ENCODE assay signal across 15 cellular contexts in genomic region chr1:118039170-118039569, GRCh38.
"Had no signal": no experiment of that assay in that cellular context is flagged by ENCODE, and none has a peak within 500 bp of the region (broad histone marks: within the 10 kb centered on the region; RNA-seq: fewer than 3 reads in every experiment).

No MANE protein-coding gene starts in this region.

- H3K4me1 Mint-ChIP-seq: activated CD4-positive, alpha-beta T cell treated with anti-CD3 and anti-CD28 coated beads, Interleukin-2, amount 10 ng/mL, durations not matched to agents 7 days and 5 days; activated naive CD8-positive, alpha-beta T cell treated with anti-CD3 and anti-CD28 coated beads for 36 hours; natural killer cell; stimulated activated effector memory CD8-positive, alpha-beta T cell treated with anti-CD3 and anti-CD28 coated beads, Interleukin-12 subunit alpha, Interleukin-12 subunit beta, amount 100 ng/mL, for 72 hours had no signal

- H3K36me3 Mint-ChIP-seq: activated naive CD8-positive, alpha-beta T cell treated with anti-CD3 and anti-CD28 coated beads for 36 hours; natural killer cell; stimulated activated effector memory CD8-positive, alpha-beta T cell treated with anti-CD3 and anti-CD28 coated beads, Interleukin-12 subunit alpha, Interleukin-12 subunit beta, amount 100 ng/mL, for 72 hours had no signal

- H3K9me3 Mint-ChIP-seq: activated CD4-positive, alpha-beta T cell treated with anti-CD3 and anti-CD28 coated beads, Interleukin-2, amount 10 ng/mL, durations not matched to agents 7 days and 5 days; activated naive CD8-positive, alpha-beta T cell treated with anti-CD3 and anti-CD28 coated beads for 36 hours; activated T-cell treated with anti-CD3 and anti-CD28 coated beads, Interleukin-2, amount 50 U/mL, for 72 hours; stimulated activated effector memory CD8-positive, alpha-beta T cell treated with anti-CD3 and anti-CD28 coated beads, Interleukin-12 subunit alpha, Interleukin-12 subunit beta, amount 100 ng/mL, for 72 hours had no signal

- H3K4me3 Mint-ChIP-seq: activated CD4-positive, alpha-beta T cell treated with anti-CD3 and anti-CD28 coated beads, Interleukin-2, amount 10 ng/mL, durations not matched to agents 7 days and 5 days; activated naive CD8-positive, alpha-beta T cell treated with anti-CD3 and anti-CD28 coated beads for 36 hours; activated T-cell treated with anti-CD3 and anti-CD28 coated beads, Interleukin-2, amount 50 U/mL, for 72 hours; natural killer cell; stimulated activated effector memory CD8-positive, alpha-beta T cell treated with anti-CD3 and anti-CD28 coated beads, Interleukin-12 subunit alpha, Interleukin-12 subunit beta, amount 100 ng/mL, for 72 hours had no signal

- DNase-seq: activated CD4-positive, alpha-beta T cell treated with anti-CD3 and anti-CD28 coated beads, Interleukin-2, amount 10 ng/mL, durations not matched to agents 7 days and 5 days; activated CD4-positive, CD25-positive, alpha-beta regulatory T cell; activated CD8-positive, alpha-beta memory T cell treated with anti-CD3 and anti-CD28 coated beads, Interleukin-2, amount 50 U/mL, for 48 hours; activated gamma-delta T cell; activated naive CD8-positive, alpha-beta T cell treated with anti-CD3 and anti-CD28 coated beads for 36 hours; activated T-cell treated with anti-CD3 and anti-CD28 coated beads, Interleukin-2, amount 50 U/mL, for 72 hours; amygdala; body of pancreas; caudate nucleus; colonic mucosa; mesenchymal stem cell; natural killer cell had no signal

- H3K27ac Mint-ChIP-seq: activated CD4-positive, alpha-beta T cell treated with anti-CD3 and anti-CD28 coated beads, Interleukin-2, amount 10 ng/mL, durations not matched to agents 7 days and 5 days; activated naive CD8-positive, alpha-beta T cell treated with anti-CD3 and anti-CD28 coated beads for 36 hours; activated T-cell treated with anti-CD3 and anti-CD28 coated beads, Interleukin-2, amount 50 U/mL, for 72 hours; natural killer cell; stimulated activated effector memory CD8-positive, alpha-beta T cell treated with anti-CD3 and anti-CD28 coated beads, Interleukin-12 subunit alpha, Interleukin-12 subunit beta, amount 100 ng/mL, for 72 hours had no signal

- ATAC-seq: activated T-cell treated with anti-CD3 and anti-CD28 coated beads, Interleukin-2, amount 50 U/mL, for 72 hours; body of pancreas; esophagus mucosa; left lobe of liver; stimulated activated effector memory CD8-positive, alpha-beta T cell treated with anti-CD3 and anti-CD28 coated beads, Interleukin-12 subunit alpha, Interleukin-12 subunit beta, amount 100 ng/mL, for 72 hours had no signal
